Comparison of ENCODE assay signal across 1 cellular context in the genomic region with DNA sequence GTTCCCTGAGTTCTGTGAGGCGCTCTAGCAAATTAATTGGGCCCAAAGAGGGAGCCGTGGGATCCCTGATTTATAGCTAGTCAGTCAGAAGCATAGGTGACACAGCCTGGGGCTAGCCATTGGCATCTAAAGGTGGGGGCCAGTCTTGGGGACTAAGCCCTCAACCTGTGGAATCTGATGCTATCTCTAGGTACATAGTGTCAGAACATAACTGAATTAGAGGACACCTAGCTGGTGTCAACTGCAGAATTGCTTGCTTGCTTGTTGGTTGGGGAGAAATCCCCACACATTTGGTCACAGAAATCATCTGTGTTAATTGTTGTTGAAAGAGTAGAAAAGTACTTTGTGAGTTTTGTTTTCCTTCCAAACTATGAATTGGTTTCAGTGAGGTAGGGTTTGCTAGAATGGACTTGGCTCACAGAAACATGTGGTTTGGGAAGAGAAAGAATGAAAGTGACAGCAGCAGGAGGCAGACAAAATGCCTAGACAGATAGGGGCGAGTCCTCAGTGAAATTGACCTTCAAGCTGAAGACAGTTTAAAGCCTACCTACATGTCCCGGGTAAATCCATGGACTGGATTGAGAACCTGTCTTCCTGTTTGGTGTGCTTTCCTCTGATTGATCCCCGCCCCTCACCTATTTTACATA.
TF ChIP-seq lines count a peak whose summit lies in the region.

No MANE protein-coding gene starts in this region.

TF ChIP-seq in A549, 52 proteins besides CTCF, POLR2A, EP300 and RAD21:
- TF ChIP-seq FOSB (CRISPR knock-in tag; IDR thresholded peaks at IDR 0.05) (no peak), KDM5A (IDR thresholded peaks at IDR 0.05) (no peak), BHLHE40 (IDR thresholded peaks at IDR 0.05; ENCODE audit: low read depth, low read length) (no peak), CHD4 (IDR thresholded peaks at IDR 0.05; ENCODE audit: borderline replicate concordance) (no peak), HEYL (CRISPR knock-in tag; IDR thresholded peaks at IDR 0.05) (no peak), NPAS2 (CRISPR knock-in tag; IDR thresholded peaks at IDR 0.05; ENCODE audit: borderline replicate concordance) (no peak)
- TF ChIP-seq, protein P1, sequence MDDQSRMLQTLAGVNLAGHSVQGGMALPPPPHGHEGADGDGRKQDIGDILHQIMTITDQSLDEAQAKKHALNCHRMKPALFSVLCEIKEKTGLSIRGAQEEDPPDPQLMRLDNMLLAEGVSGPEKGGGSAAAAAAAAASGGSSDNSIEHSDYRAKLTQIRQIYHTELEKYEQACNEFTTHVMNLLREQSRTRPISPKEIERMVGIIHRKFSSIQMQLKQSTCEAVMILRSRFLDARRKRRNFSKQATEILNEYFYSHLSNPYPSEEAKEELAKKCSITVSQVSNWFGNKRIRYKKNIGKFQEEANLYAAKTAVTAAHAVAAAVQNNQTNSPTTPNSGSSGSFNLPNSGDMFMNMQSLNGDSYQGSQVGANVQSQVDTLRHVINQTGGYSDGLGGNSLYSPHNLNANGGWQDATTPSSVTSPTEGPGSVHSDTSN (IDR thresholded peaks at IDR 0.05): no peak
- TF ChIP-seq, protein P2, sequence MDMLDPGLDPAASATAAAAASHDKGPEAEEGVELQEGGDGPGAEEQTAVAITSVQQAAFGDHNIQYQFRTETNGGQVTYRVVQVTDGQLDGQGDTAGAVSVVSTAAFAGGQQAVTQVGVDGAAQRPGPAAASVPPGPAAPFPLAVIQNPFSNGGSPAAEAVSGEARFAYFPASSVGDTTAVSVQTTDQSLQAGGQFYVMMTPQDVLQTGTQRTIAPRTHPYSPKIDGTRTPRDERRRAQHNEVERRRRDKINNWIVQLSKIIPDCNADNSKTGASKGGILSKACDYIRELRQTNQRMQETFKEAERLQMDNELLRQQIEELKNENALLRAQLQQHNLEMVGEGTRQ (IDR thresholded peaks at IDR 0.05): no peak
TF ChIP-seq in A549: peak in this region for 0.
